ENCODE assay signal across 2 cellular contexts in the genomic region with DNA sequence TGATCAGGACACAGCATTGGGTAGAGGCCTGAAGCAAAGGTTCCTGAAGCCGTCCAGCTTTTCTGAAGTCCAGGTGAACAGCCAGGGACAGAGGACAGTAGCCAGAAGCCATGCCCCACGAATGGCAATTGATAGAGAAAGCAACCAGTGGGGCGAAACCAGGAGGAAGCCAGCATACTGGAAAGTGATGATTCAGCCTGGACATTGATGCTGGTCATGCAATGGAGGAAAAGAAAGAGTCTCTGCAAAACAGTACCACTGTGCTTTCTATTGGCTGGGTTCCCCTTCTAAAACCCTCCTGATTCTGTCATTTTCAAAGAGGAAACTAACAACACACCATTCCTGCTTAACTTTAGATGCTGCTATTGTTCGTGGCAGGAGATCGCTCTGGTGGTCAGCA.
TF ChIP-seq lines count a peak whose summit lies in the region.

No MANE protein-coding gene starts in this region.

TF ChIP-seq in SK-N-SH, 30 proteins besides CTCF, POLR2A, EP300 and RAD21:
- TF ChIP-seq FOSL2 (IDR thresholded peaks at IDR 0.05; ENCODE audit: borderline replicate concordance, low read depth) (no peak), MEF2A (IDR thresholded peaks at IDR 0.05; ENCODE audit: borderline replicate concordance, low read depth) (no peak)
- TF ChIP-seq, protein P1, sequence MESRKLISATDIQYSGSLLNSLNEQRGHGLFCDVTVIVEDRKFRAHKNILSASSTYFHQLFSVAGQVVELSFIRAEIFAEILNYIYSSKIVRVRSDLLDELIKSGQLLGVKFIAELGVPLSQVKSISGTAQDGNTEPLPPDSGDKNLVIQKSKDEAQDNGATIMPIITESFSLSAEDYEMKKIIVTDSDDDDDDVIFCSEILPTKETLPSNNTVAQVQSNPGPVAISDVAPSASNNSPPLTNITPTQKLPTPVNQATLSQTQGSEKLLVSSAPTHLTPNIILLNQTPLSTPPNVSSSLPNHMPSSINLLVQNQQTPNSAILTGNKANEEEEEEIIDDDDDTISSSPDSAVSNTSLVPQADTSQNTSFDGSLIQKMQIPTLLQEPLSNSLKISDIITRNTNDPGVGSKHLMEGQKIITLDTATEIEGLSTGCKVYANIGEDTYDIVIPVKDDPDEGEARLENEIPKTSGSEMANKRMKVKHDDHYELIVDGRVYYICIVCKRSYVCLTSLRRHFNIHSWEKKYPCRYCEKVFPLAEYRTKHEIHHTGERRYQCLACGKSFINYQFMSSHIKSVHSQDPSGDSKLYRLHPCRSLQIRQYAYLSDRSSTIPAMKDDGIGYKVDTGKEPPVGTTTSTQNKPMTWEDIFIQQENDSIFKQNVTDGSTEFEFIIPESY (IDR thresholded peaks at IDR 0.05; ENCODE audit: borderline replicate concordance, low read depth) = no peak

TF ChIP-seq in SK-N-SH treated with all-trans-retinoic acid at 6 μM for 48 hours, 23 proteins besides CTCF, POLR2A, EP300 and RAD21:
- no peak for TF ChIP-seq SNAI2 (CRISPR knock-in tag; IDR thresholded peaks at IDR 0.05)
- TF ChIP-seq ZNF70 (CRISPR knock-in tag; IDR thresholded peaks at IDR 0.05) = no peak
- no peak for TF ChIP-seq CSDC2 (CRISPR knock-in tag; IDR thresholded peaks at IDR 0.05)
- TF ChIP-seq ESRRG (CRISPR knock-in tag; IDR thresholded peaks at IDR 0.05) = no peak
- TF ChIP-seq, protein P2, sequence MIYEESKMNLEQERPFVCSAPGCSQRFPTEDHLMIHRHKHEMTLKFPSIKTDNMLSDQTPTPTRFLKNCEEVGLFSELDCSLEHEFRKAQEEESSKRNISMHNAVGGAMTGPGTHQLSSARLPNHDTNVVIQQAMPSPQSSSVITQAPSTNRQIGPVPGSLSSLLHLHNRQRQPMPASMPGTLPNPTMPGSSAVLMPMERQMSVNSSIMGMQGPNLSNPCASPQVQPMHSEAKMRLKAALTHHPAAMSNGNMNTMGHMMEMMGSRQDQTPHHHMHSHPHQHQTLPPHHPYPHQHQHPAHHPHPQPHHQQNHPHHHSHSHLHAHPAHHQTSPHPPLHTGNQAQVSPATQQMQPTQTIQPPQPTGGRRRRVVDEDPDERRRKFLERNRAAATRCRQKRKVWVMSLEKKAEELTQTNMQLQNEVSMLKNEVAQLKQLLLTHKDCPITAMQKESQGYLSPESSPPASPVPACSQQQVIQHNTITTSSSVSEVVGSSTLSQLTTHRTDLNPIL (CRISPR knock-in tag; IDR thresholded peaks at IDR 0.05; ENCODE audit: low read depth) = no peak
- no peak for TF ChIP-seq GLIS3 (CRISPR knock-in tag; IDR thresholded peaks at IDR 0.05)
- no peak for TF ChIP-seq PPARA (CRISPR knock-in tag; IDR thresholded peaks at IDR 0.05; ENCODE audit: borderline replicate concordance)
- no peak for TF ChIP-seq TCF4 (CRISPR knock-in tag; IDR thresholded peaks at IDR 0.05; ENCODE audit: borderline replicate concordance)
- no peak for TF ChIP-seq ZNF8 (CRISPR knock-in tag; IDR thresholded peaks at IDR 0.05)
- TF ChIP-seq OSR1 (CRISPR knock-in tag; IDR thresholded peaks at IDR 0.05) = no peak
- TF ChIP-seq, protein P3, sequence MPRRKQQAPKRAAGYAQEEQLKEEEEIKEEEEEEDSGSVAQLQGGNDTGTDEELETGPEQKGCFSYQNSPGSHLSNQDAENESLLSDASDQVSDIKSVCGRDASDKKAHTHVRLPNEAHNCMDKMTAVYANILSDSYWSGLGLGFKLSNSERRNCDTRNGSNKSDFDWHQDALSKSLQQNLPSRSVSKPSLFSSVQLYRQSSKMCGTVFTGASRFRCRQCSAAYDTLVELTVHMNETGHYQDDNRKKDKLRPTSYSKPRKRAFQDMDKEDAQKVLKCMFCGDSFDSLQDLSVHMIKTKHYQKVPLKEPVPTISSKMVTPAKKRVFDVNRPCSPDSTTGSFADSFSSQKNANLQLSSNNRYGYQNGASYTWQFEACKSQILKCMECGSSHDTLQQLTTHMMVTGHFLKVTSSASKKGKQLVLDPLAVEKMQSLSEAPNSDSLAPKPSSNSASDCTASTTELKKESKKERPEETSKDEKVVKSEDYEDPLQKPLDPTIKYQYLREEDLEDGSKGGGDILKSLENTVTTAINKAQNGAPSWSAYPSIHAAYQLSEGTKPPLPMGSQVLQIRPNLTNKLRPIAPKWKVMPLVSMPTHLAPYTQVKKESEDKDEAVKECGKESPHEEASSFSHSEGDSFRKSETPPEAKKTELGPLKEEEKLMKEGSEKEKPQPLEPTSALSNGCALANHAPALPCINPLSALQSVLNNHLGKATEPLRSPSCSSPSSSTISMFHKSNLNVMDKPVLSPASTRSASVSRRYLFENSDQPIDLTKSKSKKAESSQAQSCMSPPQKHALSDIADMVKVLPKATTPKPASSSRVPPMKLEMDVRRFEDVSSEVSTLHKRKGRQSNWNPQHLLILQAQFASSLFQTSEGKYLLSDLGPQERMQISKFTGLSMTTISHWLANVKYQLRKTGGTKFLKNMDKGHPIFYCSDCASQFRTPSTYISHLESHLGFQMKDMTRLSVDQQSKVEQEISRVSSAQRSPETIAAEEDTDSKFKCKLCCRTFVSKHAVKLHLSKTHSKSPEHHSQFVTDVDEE (CRISPR knock-in tag; IDR thresholded peaks at IDR 0.05) = no peak
- TF ChIP-seq ZC3H10 (CRISPR knock-in tag; IDR thresholded peaks at IDR 0.05) = no peak
- TF ChIP-seq ZFP3 (CRISPR knock-in tag; IDR thresholded peaks at IDR 0.05) = no peak
- no peak for TF ChIP-seq ZFP30 (CRISPR knock-in tag; IDR thresholded peaks at IDR 0.05)
- no peak for TF ChIP-seq BACH2 (CRISPR knock-in tag; IDR thresholded peaks at IDR 0.05; ENCODE audit: borderline replicate concordance)
